In the genomic region with DNA sequence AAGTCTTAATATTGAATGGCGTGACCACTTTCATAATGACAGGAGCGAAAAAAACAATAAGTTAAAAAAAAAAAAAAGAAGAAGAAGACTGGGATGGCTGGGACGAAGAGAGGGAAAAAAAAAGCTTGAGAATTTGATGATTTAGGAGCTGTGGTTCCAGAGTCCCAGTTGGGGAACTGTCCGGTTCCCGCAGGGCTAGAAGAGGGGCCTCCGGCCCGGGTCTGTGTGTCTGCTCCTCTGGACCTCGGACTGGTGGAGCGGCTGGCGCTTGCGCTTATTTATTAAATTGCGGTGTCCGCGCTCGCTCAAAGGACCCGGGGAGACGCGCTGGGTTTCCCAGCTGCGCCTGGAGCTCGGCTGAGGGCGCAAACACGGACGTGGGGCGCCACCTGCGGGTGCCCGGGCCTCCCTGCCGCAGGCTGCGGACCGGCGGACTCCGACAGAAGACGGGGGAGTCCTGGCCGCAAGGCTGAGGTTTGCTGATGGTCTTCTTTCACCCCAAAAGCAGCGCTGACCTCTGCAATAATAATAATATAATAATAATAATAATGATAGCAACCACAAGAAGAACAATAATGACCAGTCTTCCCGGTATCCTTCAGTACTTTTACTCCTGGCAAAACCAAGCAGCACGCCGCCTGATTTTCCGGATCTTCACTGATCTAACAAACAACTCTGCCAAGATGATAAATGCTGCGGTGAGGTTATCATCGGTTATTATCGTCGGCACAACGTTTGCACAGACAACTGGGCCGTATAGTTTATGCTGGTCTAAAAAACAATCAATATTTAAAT, we compare ENCODE assay signal across 8 cellular contexts. TPM values are rescaled to one million over a fixed set of nuclear protein-coding genes. Genes with fewer than 3 reads are reported as not detected.
A peak's percentile ranks its signal among the peaks of the same experiment; 100 is the strongest.
DNase-seq lines count a peak whose midpoint lies in the region; ATAC-seq and TF ChIP-seq lines count a peak whose summit lies in the region.

A gene (minus strand): TSS at position 251 of the 795 bp plus-strand sequence. CDS start 2,182 bp downstream, outside the sequence.

- peak within 1 kb of the TSS; percentile 52 to 55 for H3K4me3 ChIP-seq in Panc1 (ENCODE audit: low read depth in 2 of 2, low read length in 2 of 2)

- peak; percentile 82 for TF ChIP-seq CTCF in Panc1 (IDR thresholded peaks at IDR 0.05)

- H3K36me3 ChIP-seq in ES-I3 (ENCODE audit: insufficient read depth, low read length) (no peaks in the 10 kb centered on the region), Panc1 (ENCODE audit: control insufficient read depth, insufficient read depth, low read length) (no peaks in the 10 kb centered on the region)

- H3K9ac ChIP-seq in ES-I3 (ENCODE audit: low read depth, low read length) = peak within 1 kb of the TSS; percentile 44; the same call in 1 of the 2 replicates

- H3K9me3 ChIP-seq in ES-I3 (ENCODE audit: control insufficient read depth, insufficient read depth, low read length) (no peaks in the 10 kb centered on the region), Panc1 (ENCODE audit: control insufficient read depth, insufficient read depth, low read depth, low read length) (no peaks in the 10 kb centered on the region)

- in situ Hi-C loops in Panc1 (cut with HindIII; ENCODE audit: low pct_unique_long_range_greater_than_20kb, low sequenced_read_pairs) = no loop called here

- DNase-seq in HPDE6-E6E7 (ENCODE audit: extremely low spot score) (peak; percentile 81), Panc1 (ENCODE audit: low read depth, low spot score) (no peak), caudate nucleus (lab: John Stamatoyannopoulos, UW) (peak in 51 of 61 donors; percentile 6 to 73 (median 48)), left lobe of liver (ENCODE audit: low spot score) (peak; percentile 53), NOMO-1 treated with DMSO at 0.1 percent for 48 hours (lab: John Stamatoyannopoulos, UW; ENCODE audit: unreplicated experiment) (no peak)
- peak; percentile 59 for DNase-seq in stimulated activated naive CD8-positive, alpha-beta T cell treated with anti-CD3 and anti-CD28 coated beads, Interleukin-15, Interleukin-2, amounts not matched to agents 100 U/mL and 50 U/mL, for 24 hours

- no peaks in the 10 kb centered on the region for H3K4me1 ChIP-seq in ES-I3 (ENCODE audit: insufficient read depth, low read length)
- no peaks in the 10 kb centered on the region for H3K4me1 ChIP-seq in Panc1 (ENCODE audit: control insufficient read depth, insufficient read depth, low read length)

- POLR2A ChIA-PET in Panc1 (lab: Charles Lee) = interaction anchor here (0.7 kb wide), 1 partner anchor 693 kb away, joined by 3 read pairs; no protein-coding TSS in a partner anchor

- BruUV-seq in Panc1 (replicated peaks; lab: Mats Ljungman, UMichigan) = no TSS peak

- peak; percentile 83 for ATAC-seq in GM21381 (IDR thresholded peaks at IDR 0.05; ENCODE audit: unreplicated experiment)
- ATAC-seq in Panc1 = peak; percentile 96
- peak; percentile 96 for ATAC-seq in left lobe of liver
- ATAC-seq in stimulated activated naive CD8-positive, alpha-beta T cell treated with anti-CD3 and anti-CD28 coated beads, Interleukin-15, Interleukin-2, amounts not matched to agents 100 U/mL and 50 U/mL, for 24 hours = peak; percentile 71

- CTCF ChIA-PET in Panc1 (lab: Charles Lee) = interaction anchor here (0.5 to 0.7 kb wide), 4 partner anchors 654 to 1924 kb away, joined by 3 to 5 read pairs (median 3); no protein-coding TSS in a partner anchor

- H3K27ac ChIP-seq in Panc1 (ENCODE audit: low read length) (no peak within 1 kb of the TSS), caudate nucleus (ENCODE audit: low read depth, low read length) (no peak within 1 kb of the TSS)

- no peaks in the 10 kb centered on the region; the same call in 1 of the 2 replicates for H3K27me3 ChIP-seq in Panc1 (ENCODE audit: control insufficient read depth, insufficient read depth, low read length)

- intact Hi-C loops in Panc1 (cut with micrococcal nuclease; ENCODE audit: unreplicated experiment) = loop anchor here (10.0 kb wide), 1 partner anchor 1609 kb away; no protein-coding TSS in a partner anchor

RNA-seq across cellular contexts. Expression of the gene that starts here (rescaled TPM):
- total RNA-seq in Panc1 (2021; ENCODE audit: unreplicated experiment) (5.7 TPM), left lobe of liver (not detected)
- 9.3 TPM for polyA plus RNA-seq in Panc1 (2012; ENCODE audit: insufficient read length)

Comparison
In these comparisons a context has a peak if more than half of its experiments do, and no peak if none do; other contexts are left out.
1. Peak in DNase-seq and ATAC-seq in left lobe of liver; RNA of the gene not detected or under 1 TPM.
2. DNase-seq: peak in HPDE6-E6E7 (single experiment), caudate nucleus (51 of 61) and stimulated activated naive CD8-positive, alpha-beta T cell treated with anti-CD3 and anti-CD28 coated beads, Interleukin-15, Interleukin-2, amounts not matched to agents 100 U/mL and 50 U/mL, for 24 hours (single experiment); none in Panc1 (single experiment) and NOMO-1 treated with DMSO at 0.1 percent for 48 hours (single experiment).
3. Peak in every context shown above with its lines, with median percentiles within 50 percentile points of each other: ATAC-seq.